In the genomic region with DNA sequence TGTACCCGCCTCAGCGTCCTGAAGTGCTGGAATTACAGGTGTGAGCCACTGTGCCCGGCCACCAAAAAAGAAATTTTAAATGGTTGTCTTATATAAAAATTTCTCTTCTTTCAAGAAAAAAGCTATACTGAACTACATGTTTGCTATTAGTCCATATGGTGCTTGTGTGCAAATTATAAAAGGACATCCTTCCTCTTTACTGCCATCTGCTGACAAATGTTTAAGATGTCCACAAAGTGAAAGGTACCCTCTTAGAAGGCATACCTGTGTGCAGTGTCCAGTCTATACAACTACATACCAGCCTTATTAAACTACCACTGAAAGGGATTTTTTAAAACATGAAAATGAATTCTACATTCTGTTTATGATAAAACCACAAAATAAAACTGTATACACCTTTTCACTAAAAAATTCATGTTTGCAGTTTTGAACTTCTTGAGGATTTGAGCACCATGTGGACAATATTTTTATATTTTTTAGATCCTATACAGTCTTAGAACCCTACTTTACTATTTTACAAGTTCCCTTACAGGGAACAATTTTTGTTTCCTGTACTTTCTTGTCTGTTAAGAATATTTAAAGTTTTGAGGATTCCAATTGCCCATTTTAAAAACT, we compare ENCODE assay signal across 8 cellular contexts. TPM values are rescaled to one million over a fixed set of nuclear protein-coding genes. Genes with fewer than 3 reads are reported as not detected.
DNase-seq lines count a peak whose midpoint lies in the region; ATAC-seq, FAIRE-seq and TF ChIP-seq lines count a peak whose summit lies in the region.

No MANE protein-coding gene starts in this region.

- no peak overlapping the region for H2AFZ ChIP-seq in K562 (ENCODE audit: low read depth, low read length)

- H3K9ac ChIP-seq in K562 (ENCODE audit: insufficient read depth in 1 of 2, low read depth in 2 of 2, low read length in 2 of 2) = no peak overlapping the region

- H3K4me2 ChIP-seq in K562 (ENCODE audit: insufficient read depth, low read length) = no peak overlapping the region

- no peak overlapping the region for H3K27ac ChIP-seq in K562 (ENCODE audit: extremely low read depth, low read depth, low read length)

- peak; percentile 67 for FAIRE-seq in K562 (lab: Jason Lieb, UNC)

- peak; percentile 11 for DNase-seq in 8988T
- DNase-seq in GM10266 (ENCODE audit: extremely low spot score) = peak; percentile 16
- DNase-seq in NCI-H2081 (lab: John Stamatoyannopoulos, UW) = peak; percentile 7 to 46
- peak in 3 of 4 experiments; percentile 4 to 16 (median 11) for DNase-seq in K562 (ENCODE audit: extremely low read depth in 1 of 4, low spot score in 3 of 4)
- DNase-seq in medulla oblongata (ENCODE audit: extremely low spot score) = peak; percentile 30
- no peak for DNase-seq in globus pallidus (ENCODE audit: low spot score)
- no peak for DNase-seq in NCI-H187 treated with DMSO at 0.1 percent for 48 hours (lab: John Stamatoyannopoulos, UW)

- TF ChIP-seq RAD21 in K562 (CRISPR knock-in tag; conservative IDR thresholded peaks at IDR 0.05 in 1 of 2, IDR thresholded peaks at IDR 0.05 in 1 of 2) = peak in 1 of 2 experiments; percentile 30; a peak in 1 of 4 replicates

- no peaks in the 10 kb centered on the region for H3K27me3 ChIP-seq in K562 (ENCODE audit: control insufficient read depth in 2 of 2, insufficient read depth in 2 of 2, low read length in 2 of 2)

- no peaks in the 10 kb centered on the region for H3K79me2 ChIP-seq in K562 (ENCODE audit: control insufficient read depth, insufficient read depth, low read length)

- CTCF ChIA-PET in K562 (lab: Yijun Ruan, JAX; ENCODE audit: low intra/inter-chr PET ratio) = interaction anchor here (0.6 to 2.8 kb wide), 2 partner anchors 255 to 1039 kb away, joined by 3 to 14 read pairs; no protein-coding TSS in a partner anchor

- BruUV-seq in K562 (replicated peaks; lab: Mats Ljungman, UMichigan) = no TSS peak

- peaks cover 36% of the 10 kb centered on the region; the same call in 2 of the 3 replicates for H3K36me3 ChIP-seq in K562 (ENCODE audit: control insufficient read depth, insufficient read depth, low read length)

- no peak overlapping the region for H3K4me3 ChIP-seq in K562

- 50% methylated on average over 2 of the region's 3 CpGs for WGBS in K562 (ENCODE audit: insufficient coverage, low coverage, missing lambda C conversion rate)

- no peaks in the 10 kb centered on the region for H4K20me1 ChIP-seq in K562 (replicated peaks; ENCODE audit: control insufficient read depth, insufficient read depth, low read length)

- no peak for TF ChIP-seq EP300 in K562 (IDR thresholded peaks at IDR 0.05; ENCODE audit: low read length)

- in situ Hi-C loops in K562 (cut with MboI) = loop anchor here (25.0 kb wide), 1 partner anchor 251 kb away; no protein-coding TSS in a partner anchor

- TF ChIP-seq CTCF in GM10266 (IDR thresholded peaks at IDR 0.05; ENCODE audit: control insufficient read depth, insufficient read depth, low read depth, missing control alignments) (peak; percentile 40), K562 (IDR thresholded peaks at IDR 0.05 in 2 of 3, conservative IDR thresholded peaks at IDR 0.05 in 1 of 3; ENCODE audit: insufficient read depth in 2 of 3, low read depth in 1 of 3, low read length in 3 of 3) (peak in 2 of 3 experiments; percentile 12 to 34; a peak in 2 of 6 replicates)

- POLR2A ChIA-PET in K562 (lab: Yijun Ruan, JAX) = no interaction called here

- TF ChIP-seq POLR2A in K562 (conservative IDR thresholded peaks at IDR 0.05) = no peak

- no peaks in the 10 kb centered on the region for H3K9me1 ChIP-seq in K562 (ENCODE audit: control insufficient read depth, insufficient read depth, low read length)

- ATAC-seq in K562 (peak; percentile 79), GM18498 (IDR thresholded peaks at IDR 0.05; ENCODE audit: unreplicated experiment) (no peak)

- intact Hi-C loops in K562 (cut with micrococcal nuclease) = loop anchor here (2.0 kb wide), 1 partner anchor 254 kb away; no protein-coding TSS in a partner anchor

- no peaks in the 10 kb centered on the region for H3K4me1 ChIP-seq in K562 (replicated peaks in 1 of 2; ENCODE audit: control insufficient read depth in 2 of 2, insufficient read depth in 2 of 2, low read length in 2 of 2)

- no peaks in the 10 kb centered on the region for H3K9me3 ChIP-seq in K562 (replicated peaks; ENCODE audit: control insufficient read depth, insufficient read depth, low read depth, low read length)

TF ChIP-seq in K562, 482 proteins besides CTCF, POLR2A, EP300 and RAD21:
- no peak for TF ChIP-seq NFE2L1 (tag; IDR thresholded peaks at IDR 0.05; ENCODE audit: borderline replicate concordance, low read depth)
- TF ChIP-seq FOXA3 (CRISPR knock-in tag; conservative IDR thresholded peaks at IDR 0.05 in 1 of 2, IDR thresholded peaks at IDR 0.05 in 1 of 2) = no peak
- TF ChIP-seq, protein P1, sequence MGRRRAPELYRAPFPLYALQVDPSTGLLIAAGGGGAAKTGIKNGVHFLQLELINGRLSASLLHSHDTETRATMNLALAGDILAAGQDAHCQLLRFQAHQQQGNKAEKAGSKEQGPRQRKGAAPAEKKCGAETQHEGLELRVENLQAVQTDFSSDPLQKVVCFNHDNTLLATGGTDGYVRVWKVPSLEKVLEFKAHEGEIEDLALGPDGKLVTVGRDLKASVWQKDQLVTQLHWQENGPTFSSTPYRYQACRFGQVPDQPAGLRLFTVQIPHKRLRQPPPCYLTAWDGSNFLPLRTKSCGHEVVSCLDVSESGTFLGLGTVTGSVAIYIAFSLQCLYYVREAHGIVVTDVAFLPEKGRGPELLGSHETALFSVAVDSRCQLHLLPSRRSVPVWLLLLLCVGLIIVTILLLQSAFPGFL (CRISPR knock-in tag; IDR thresholded peaks at IDR 0.05) = no peak
- TF ChIP-seq MBD2 (IDR thresholded peaks at IDR 0.05; ENCODE audit: borderline replicate concordance, low read depth) = no peak
- no peak for TF ChIP-seq ZNF3 (CRISPR knock-in tag; IDR thresholded peaks at IDR 0.05)
TF ChIP-seq in K562: peak in this region for 0.

RNA-seq across cellular contexts. Expression of a gene that starts 32.8 kb away (rescaled TPM):
- not detected in 2 replicates for total RNA-seq in K562 (2011; cell fraction: chromatin; rRNA removed; ENCODE audit: low replicate concordance)
- not detected in 2 replicates for total RNA-seq in K562 (2011; cell fraction: nucleolus; rRNA removed)
- total RNA-seq in K562 (2011; cell fraction: nucleoplasm; rRNA removed) = not detected in 2 replicates
- not detected in 2 replicates for total RNA-seq in K562 (2014; rRNA removed)
- not detected in 2 replicates for total RNA-seq in K562 (2014; rRNA removed; fragmentation: Illumina TruSeq; extraction: Trizol)
- total RNA-seq in K562 (2015; rRNA removed; fragmentation: Illumina TruSeq; extraction: Trizol) = not detected in 2 replicates
- total RNA-seq in K562 (2021) = not detected in 2 replicates
- polyA plus RNA-seq in K562 (2011; rRNA removed) = not detected in 2 replicates
- not detected in 2 replicates for polyA plus RNA-seq in K562 (2011; cell fraction: cytosol; rRNA removed)
- polyA plus RNA-seq in K562 (2011; cell fraction: nucleus; rRNA removed) = not detected in 2 replicates
- not detected in 2 replicates for polyA plus RNA-seq in K562 (2012)
- not detected in 2 replicates for polyA plus RNA-seq in K562 (2014; fragmentation: Illumina TruSeq; extraction: Trizol)
- not detected for polyA plus RNA-seq in K562 (2014; fragmentation: Nextera tagmentation; extraction: Ambion mirVana)
- not detected in 2 replicates for polyA plus RNA-seq in K562 (2014; rRNA removed)
- not detected in 2 replicates for polyA minus RNA-seq in K562 (2011; rRNA and poly(A)+ RNA removed)
- not detected in 2 replicates for polyA minus RNA-seq in K562 (2011; cell fraction: cytosol; rRNA and poly(A)+ RNA removed)
- not detected in 2 replicates for polyA minus RNA-seq in K562 (2011; cell fraction: nucleus; rRNA and poly(A)+ RNA removed)

Comparison
In these comparisons a context has a peak if more than half of its experiments do, and no peak if none do; other contexts are left out.
1. DNase-seq: peak in 8988T (single experiment), GM10266 (single experiment), NCI-H2081 (2 of 2), K562 (3 of 4) and medulla oblongata (single experiment); none in globus pallidus (single experiment) and NCI-H187 treated with DMSO at 0.1 percent for 48 hours (single experiment).